ENCODE assay signal across 27 cellular contexts in genomic region chr7:80790877-80791276, GRCh38.
A peak's percentile ranks its signal among the peaks of the same experiment; 100 is the strongest.
DNase-seq lines count a peak whose midpoint lies in the region; ATAC-seq, FAIRE-seq and TF ChIP-seq lines count a peak whose summit lies in the region.
"Had no signal": no experiment of that assay in that cellular context is flagged by ENCODE, and none has a peak within 500 bp of the region (broad histone marks: within the 10 kb centered on the region; RNA-seq: fewer than 3 reads in every experiment).

No MANE protein-coding gene starts in this region.

- H3K27ac ChIP-seq in gastroesophageal sphincter: peak overlapping the region; percentile 55 to 93 (median 78)
- peak overlapping the region; percentile 79 for H3K27ac ChIP-seq in muscle layer of colon (ENCODE audit: low read depth, low read length)
- peak overlapping the region; percentile 84 for H3K27ac ChIP-seq in stomach smooth muscle (ENCODE audit: low read length)
- H3K27ac ChIP-seq: neutrophil, RWPE1, upper lobe of right lung had no signal

- 18 to 26% methylated on average over 4 of the region's 4 CpGs for WGBS in gastroesophageal sphincter (ENCODE audit: low coverage in 1 of 2), 2 donors

- TF ChIP-seq POLR2A in gastroesophageal sphincter (IDR thresholded peaks at IDR 0.05): no peak

- peak; percentile 55 for FAIRE-seq in D721Med (lab: Jason Lieb, UNC)
- FAIRE-seq: A549, G401.6, HepG2, kidney had no signal

- H3K9me3 ChIP-seq in gastroesophageal sphincter: no peaks in the 10 kb centered on the region
- no peaks in the 10 kb centered on the region for H3K9me3 ChIP-seq in muscle layer of colon (ENCODE audit: low read length)
- H3K9me3 ChIP-seq in stomach smooth muscle (ENCODE audit: control insufficient read depth in 2 of 2, low read length in 2 of 2): no peaks in the 10 kb centered on the region
- H3K9me3 ChIP-seq: A549, neutrophil, upper lobe of right lung had no signal

- H3K4me1 ChIP-seq in gastroesophageal sphincter: peaks cover 4 to 63% (median 18%) of the 10 kb centered on the region in 3 donors
- peaks cover 30% of the 10 kb centered on the region for H3K4me1 ChIP-seq in muscle layer of colon (ENCODE audit: insufficient read depth, low read length)
- peaks cover 19% of the 10 kb centered on the region for H3K4me1 ChIP-seq in stomach smooth muscle (ENCODE audit: control insufficient read depth, insufficient read depth, low read length)
- H3K4me1 ChIP-seq: upper lobe of right lung had no signal

- DNase-seq in D721Med (ENCODE audit: insufficient read length, low spot score) (no peak), mesenteric fat pad (ENCODE audit: low spot score) (no peak), pons (ENCODE audit: low spot score) (no peak), NCI-H774 (lab: John Stamatoyannopoulos, UW) (no peak)
- DNase-seq: activated B cell treated with CpG ODN at 0.5 μM for 24 hours; activated CD4-positive, alpha-beta T cell treated with anti-CD3 and anti-CD28 coated beads, Interleukin-2, amount 50 U/mL, for 48 hours; activated effector memory CD4-positive, alpha-beta T cell treated with anti-CD3 and anti-CD28 coated beads, Interleukin-2, amount 50 U/mL, for 16 hours; Kasumi-1; kidney; NCI-H1694; NCI-H2171; NCI-H526; stimulated activated naive CD8-positive, alpha-beta T cell treated with anti-CD3 and anti-CD28 coated beads, Interleukin-15, Interleukin-2, amounts not matched to agents 100 U/mL and 50 U/mL, for 24 hours; SW 1271; T1000; upper lobe of right lung had no signal

- H3K36me3 ChIP-seq in gastroesophageal sphincter (no peaks in the 10 kb centered on the region), muscle layer of colon (ENCODE audit: insufficient read depth, low read length) (peaks cover 12% of the 10 kb centered on the region), stomach smooth muscle (ENCODE audit: control insufficient read depth in 2 of 2, insufficient read depth in 2 of 2, low read length in 2 of 2) (peaks cover 2 to 19% of the 10 kb centered on the region in 2 donors)
- H3K36me3 ChIP-seq: neutrophil, upper lobe of right lung had no signal

- H3K9ac ChIP-seq in muscle layer of colon (ENCODE audit: low read length): no peak overlapping the region
- peak overlapping the region in 1 of 2 donors; percentile 41 for H3K9ac ChIP-seq in stomach smooth muscle (ENCODE audit: low read length in 2 of 2)

- ATAC-seq in gastroesophageal sphincter (peak; percentile 71), HG03469 (IDR thresholded peaks at IDR 0.05; ENCODE audit: unreplicated experiment) (no peak)
- ATAC-seq: A549; esophagus mucosa; HepG2; stimulated activated naive CD8-positive, alpha-beta T cell treated with anti-CD3 and anti-CD28 coated beads, Interleukin-15, Interleukin-2, amounts not matched to agents 100 U/mL and 50 U/mL, for 24 hours; upper lobe of right lung had no signal

- no peak overlapping the region for H3K4me3 ChIP-seq in gastroesophageal sphincter
- no peak overlapping the region for H3K4me3 ChIP-seq in muscle layer of colon (ENCODE audit: low read depth in 1 of 2, low read length in 2 of 2)
- H3K4me3 ChIP-seq in stomach smooth muscle (ENCODE audit: low read length in 2 of 2): no peak overlapping the region
- H3K4me3 ChIP-seq: A549, lung, upper lobe of right lung had no signal

- H3K27me3 ChIP-seq in gastroesophageal sphincter (no peaks in the 10 kb centered on the region), muscle layer of colon (ENCODE audit: control insufficient read depth in 1 of 2, insufficient read depth in 2 of 2, low read length in 2 of 2) (no peaks in the 10 kb centered on the region), stomach smooth muscle (ENCODE audit: control insufficient read depth in 1 of 2, insufficient read depth in 2 of 2, low read length in 2 of 2) (no peaks in the 10 kb centered on the region)
- H3K27me3 ChIP-seq: neutrophil, upper lobe of right lung had no signal

- no peak for TF ChIP-seq EP300 in gastroesophageal sphincter (IDR thresholded peaks at IDR 0.05)

- TF ChIP-seq CTCF in D721Med (IDR thresholded peaks at IDR 0.05; ENCODE audit: insufficient read depth, missing control alignments): no peak
- no peak for TF ChIP-seq CTCF in gastroesophageal sphincter (IDR thresholded peaks at IDR 0.05)
